ENCODE assay signal across 11 cellular contexts in genomic region chr3:143122608-143123352, GRCh38. TPM values are rescaled to one million over a fixed set of nuclear protein-coding genes. Genes with fewer than 3 reads are reported as not detected.
DNase-seq lines count a peak whose midpoint lies in the region; ATAC-seq and TF ChIP-seq lines count a peak whose summit lies in the region.
"Had no signal": no experiment of that assay in that cellular context is flagged by ENCODE, and none has a peak within 500 bp of the region (broad histone marks: within the 10 kb centered on the region; RNA-seq: fewer than 3 reads in every experiment).

No MANE protein-coding gene starts in this region.

- no peaks in the 10 kb centered on the region for H3K79me2 ChIP-seq in OCI-LY7 (ENCODE audit: insufficient read depth, low read depth, low read length)

- peak overlapping the region; percentile 76 for H3K4me3 Mint-ChIP-seq in activated naive CD4-positive, alpha-beta T cell treated with anti-CD3 and anti-CD28 coated beads, Interleukin-2, amount 50 U/mL, for 24 hours
- no peak overlapping the region for H3K4me3 Mint-ChIP-seq in activated naive CD4-positive, alpha-beta T cell treated with anti-CD3 and anti-CD28 coated beads, Interleukin-2, amount 10 ng/mL, durations not matched to agents 7 days and 5 days
- peak overlapping the region; percentile 74 for H3K4me3 Mint-ChIP-seq in endothelial cell (ENCODE audit: unreplicated experiment)
- peak overlapping the region; percentile 70 to 78 for H3K4me3 Mint-ChIP-seq in stimulated activated naive CD8-positive, alpha-beta T cell treated with anti-CD3 and anti-CD28 coated beads, Interleukin-15, amount 100 ng/mL, for 72 hours

- intact Hi-C loops in OCI-LY7 (cut with micrococcal nuclease; ENCODE audit: unreplicated experiment) = loop anchor here (5.0 kb wide), 1 partner anchor 85 kb away; no protein-coding TSS in a partner anchor
- intact Hi-C loops in head of caudate nucleus (cut with DNase I) = no loop called here

- H3K36me3 Mint-ChIP-seq in activated naive CD4-positive, alpha-beta T cell treated with anti-CD3 and anti-CD28 coated beads, Interleukin-2, amount 50 U/mL, for 24 hours = peaks cover 6% of the 10 kb centered on the region
- no peaks in the 10 kb centered on the region for H3K36me3 Mint-ChIP-seq in activated naive CD4-positive, alpha-beta T cell treated with anti-CD3 and anti-CD28 coated beads, Interleukin-2, amount 10 ng/mL, durations not matched to agents 7 days and 5 days
- peaks cover 4% of the 10 kb centered on the region for H3K36me3 Mint-ChIP-seq in endothelial cell (ENCODE audit: low read depth, unreplicated experiment)

- peaks cover 56% of the 10 kb centered on the region for H3K4me1 Mint-ChIP-seq in activated naive CD4-positive, alpha-beta T cell treated with anti-CD3 and anti-CD28 coated beads, Interleukin-2, amount 50 U/mL, for 24 hours
- H3K4me1 Mint-ChIP-seq in activated naive CD4-positive, alpha-beta T cell treated with anti-CD3 and anti-CD28 coated beads, Interleukin-2, amount 10 ng/mL, durations not matched to agents 7 days and 5 days = peaks cover 28% of the 10 kb centered on the region
- peaks cover 21% of the 10 kb centered on the region for H3K4me1 Mint-ChIP-seq in endothelial cell (ENCODE audit: unreplicated experiment)
- H3K4me1 Mint-ChIP-seq in stimulated activated naive CD8-positive, alpha-beta T cell treated with anti-CD3 and anti-CD28 coated beads, Interleukin-15, amount 100 ng/mL, for 72 hours = peaks cover 62% of the 10 kb centered on the region

- no peak overlapping the region for H3K27ac ChIP-seq in OCI-LY7 (ENCODE audit: low read depth, low read length, poor library complexity, severe bottlenecking)
- H3K27ac ChIP-seq: adrenal gland had no signal

- CTCF ChIA-PET in activated naive CD4-positive, alpha-beta T cell treated with anti-CD3 and anti-CD28 coated beads, Interleukin-2, amount 10 ng/mL, durations not matched to agents 7 days and 5 days (lab: Charles Lee) = interaction anchor here (0.7 to 2.2 kb wide), 5 partner anchors 41 to 230 kb away, joined by 3 to 17 read pairs (median 4); no protein-coding TSS in a partner anchor
- CTCF ChIA-PET in OCI-LY7 (lab: Charles Lee; ENCODE audit: unreplicated experiment) = no interaction called here

- H3K9me3 Mint-ChIP-seq in activated naive CD4-positive, alpha-beta T cell treated with anti-CD3 and anti-CD28 coated beads, Interleukin-2, amount 50 U/mL, for 24 hours = no peaks in the 10 kb centered on the region
- no peaks in the 10 kb centered on the region for H3K9me3 Mint-ChIP-seq in activated naive CD4-positive, alpha-beta T cell treated with anti-CD3 and anti-CD28 coated beads, Interleukin-2, amount 10 ng/mL, durations not matched to agents 7 days and 5 days
- H3K9me3 Mint-ChIP-seq in endothelial cell (ENCODE audit: unreplicated experiment) = no peaks in the 10 kb centered on the region
- H3K9me3 Mint-ChIP-seq in stimulated activated naive CD8-positive, alpha-beta T cell treated with anti-CD3 and anti-CD28 coated beads, Interleukin-15, amount 100 ng/mL, for 72 hours = no peaks in the 10 kb centered on the region

- peak overlapping the region; percentile 39 for H3K4me2 ChIP-seq in OCI-LY7 (ENCODE audit: low read length)

- peak overlapping the region; percentile 51; the same call in 1 of the 2 replicates for H2AFZ ChIP-seq in OCI-LY7 (ENCODE audit: low read length)

- H3K36me3 ChIP-seq in OCI-LY7 (ENCODE audit: insufficient read depth, low read length) = no peaks in the 10 kb centered on the region
- H3K36me3 ChIP-seq: adrenal gland had no signal

- BruUV-seq in OCI-LY7 (replicated peaks; lab: Mats Ljungman, UMichigan) = no TSS peak

- no peaks in the 10 kb centered on the region for H3K27me3 Mint-ChIP-seq in activated naive CD4-positive, alpha-beta T cell treated with anti-CD3 and anti-CD28 coated beads, Interleukin-2, amount 50 U/mL, for 24 hours
- peaks cover 34% of the 10 kb centered on the region for H3K27me3 Mint-ChIP-seq in activated naive CD4-positive, alpha-beta T cell treated with anti-CD3 and anti-CD28 coated beads, Interleukin-2, amount 10 ng/mL, durations not matched to agents 7 days and 5 days
- H3K27me3 Mint-ChIP-seq in endothelial cell (ENCODE audit: unreplicated experiment) = peaks cover 7% of the 10 kb centered on the region
- H3K27me3 Mint-ChIP-seq in stimulated activated naive CD8-positive, alpha-beta T cell treated with anti-CD3 and anti-CD28 coated beads, Interleukin-15, amount 100 ng/mL, for 72 hours = no peaks in the 10 kb centered on the region

- no peak for DNase-seq in activated naive CD4-positive, alpha-beta T cell treated with anti-CD3 and anti-CD28 coated beads, Interleukin-2, amount 10 ng/mL, durations not matched to agents 7 days and 5 days
- DNase-seq in OCI-LY7 (ENCODE audit: low spot score) (no peak), endothelial cell (ENCODE audit: low spot score) (no peak), EL (no peak), head of caudate nucleus (no peak)
- DNase-seq in stimulated activated naive CD8-positive, alpha-beta T cell treated with anti-CD3 and anti-CD28 coated beads, Interleukin-15, amount 100 ng/mL, for 72 hours = peak in 1 of 2 donors; percentile 9
- DNase-seq: adrenal gland; NCI-H1694 treated with DMSO at 0.1 percent for 48 hours; stimulated activated CD4-positive, alpha-beta T cell treated with anti-CD3 and anti-CD28 coated beads, Interleukin-12 subunit alpha, Interleukin-12 subunit beta, amount 100 ng/mL, for 4 hours had no signal

- no peak for TF ChIP-seq CTCF in OCI-LY7 (conservative IDR thresholded peaks at IDR 0.05; ENCODE audit: low read length)
- no peak for TF ChIP-seq CTCF in endothelial cell (IDR thresholded peaks at IDR 0.05; ENCODE audit: unreplicated experiment)

- peak overlapping the region; percentile 55 for H3K27ac Mint-ChIP-seq in activated naive CD4-positive, alpha-beta T cell treated with anti-CD3 and anti-CD28 coated beads, Interleukin-2, amount 50 U/mL, for 24 hours
- H3K27ac Mint-ChIP-seq in activated naive CD4-positive, alpha-beta T cell treated with anti-CD3 and anti-CD28 coated beads, Interleukin-2, amount 10 ng/mL, durations not matched to agents 7 days and 5 days = no peak overlapping the region
- H3K27ac Mint-ChIP-seq in endothelial cell (ENCODE audit: unreplicated experiment) = no peak overlapping the region
- H3K27ac Mint-ChIP-seq in stimulated activated naive CD8-positive, alpha-beta T cell treated with anti-CD3 and anti-CD28 coated beads, Interleukin-15, amount 100 ng/mL, for 72 hours = peak overlapping the region; percentile 46 to 87

- no peaks in the 10 kb centered on the region for H4K20me1 ChIP-seq in OCI-LY7 (ENCODE audit: insufficient read depth, low read length)

- H3K4me3 ChIP-seq in OCI-LY7 (ENCODE audit: low read depth, low read length, poor library complexity, severe bottlenecking) = no peak overlapping the region

- ATAC-seq in stimulated activated naive CD8-positive, alpha-beta T cell treated with anti-CD3 and anti-CD28 coated beads, Interleukin-15, amount 100 ng/mL, for 72 hours = no peak
- no peak for ATAC-seq in GM19023 (IDR thresholded peaks at IDR 0.05; ENCODE audit: unreplicated experiment)

- H3K9me3 ChIP-seq in OCI-LY7 (ENCODE audit: low read length) = no peaks in the 10 kb centered on the region
- H3K9me3 ChIP-seq: adrenal gland had no signal

- no peaks in the 10 kb centered on the region for H3K9me2 ChIP-seq in OCI-LY7 (ENCODE audit: insufficient read depth, low read length)

- POLR2A ChIA-PET in OCI-LY7 (lab: Charles Lee) = interaction anchor here (0.6 kb wide), 1 partner anchor 529 kb away, joined by 4 read pairs; no protein-coding TSS in a partner anchor

- peaks cover 22% of the 10 kb centered on the region for H3K4me1 ChIP-seq in OCI-LY7 (ENCODE audit: insufficient read depth, low read length, poor library complexity, severe bottlenecking)

RNA-seq across cellular contexts. Expression of gene CHST2, which starts 3.2 kb away (rescaled TPM):
- 0.93 and 1.2 TPM in 2 replicates for total RNA-seq in OCI-LY7 (2014; rRNA removed; shearing (Covaris generic))
- total RNA-seq in OCI-LY7 (2022) (1.1 and 1.2 TPM in 2 replicates), endothelial cell (ENCODE audit: unreplicated experiment) (12.9 TPM)

Comparison
In these comparisons a context has a peak if more than half of its experiments do, and no peak if none do; other contexts are left out.
1. H3K27ac Mint-ChIP-seq: peak in activated naive CD4-positive, alpha-beta T cell treated with anti-CD3 and anti-CD28 coated beads, Interleukin-2, amount 50 U/mL, for 24 hours (single experiment) and stimulated activated naive CD8-positive, alpha-beta T cell treated with anti-CD3 and anti-CD28 coated beads, Interleukin-15, amount 100 ng/mL, for 72 hours (2 of 2); none in activated naive CD4-positive, alpha-beta T cell treated with anti-CD3 and anti-CD28 coated beads, Interleukin-2, amount 10 ng/mL, durations not matched to agents 7 days and 5 days (single experiment) and endothelial cell (single experiment).